16 cellular contexts compared by ENCODE assay signal in genomic region chr2:21041462-21041861, GRCh38. TPM values are rescaled to one million over a fixed set of nuclear protein-coding genes. Genes with fewer than 3 reads are reported as not detected.
DNase-seq lines count a peak whose midpoint lies in the region; TF ChIP-seq lines count a peak whose summit lies in the region.
"Had no signal": no experiment of that assay in that cellular context is flagged by ENCODE, and none has a peak within 500 bp of the region (broad histone marks: within the 10 kb centered on the region; RNA-seq: fewer than 3 reads in every experiment).

No MANE protein-coding gene starts in this region.

- H3K4me3 ChIP-seq in left ventricle myocardium inferior (peak overlapping the region; percentile 56), hepatocyte (no peak overlapping the region), MG63 (no peak overlapping the region)
- H3K4me3 ChIP-seq: BLaER1 had no signal

- H3K36me3 ChIP-seq in left ventricle myocardium inferior (peaks cover 3% of the 10 kb centered on the region), hepatocyte (replicated peaks; ENCODE audit: insufficient read depth, low read depth) (no peaks in the 10 kb centered on the region), MG63 (no peaks in the 10 kb centered on the region)
- H3K36me3 ChIP-seq: BLaER1 had no signal

- intact Hi-C loops in left ventricle myocardium inferior (cut with micrococcal nuclease), result no loop called here
- intact Hi-C loops in cardiac septum (cut with DNase I), result no loop called here

- no peaks in the 10 kb centered on the region for H3K9me2 ChIP-seq in hepatocyte (replicated peaks; ENCODE audit: insufficient read depth)

- H3K4me1 ChIP-seq in left ventricle myocardium inferior (peaks cover 47% of the 10 kb centered on the region), hepatocyte (ENCODE audit: insufficient read depth) (peaks cover 6% of the 10 kb centered on the region)
- H3K4me1 ChIP-seq: BLaER1 had no signal

- H4K20me1 ChIP-seq in hepatocyte (ENCODE audit: insufficient read depth, poor library complexity, severe bottlenecking), result no peaks in the 10 kb centered on the region
- H4K20me1 ChIP-seq: BLaER1 had no signal

- TF ChIP-seq CTCF in left ventricle myocardium inferior (IDR thresholded peaks at IDR 0.05; ENCODE audit: borderline replicate concordance) (no peak), hepatocyte (IDR thresholded peaks at IDR 0.05; ENCODE audit: poor library complexity) (no peak)

- H3K27me3 ChIP-seq in left ventricle myocardium inferior (ENCODE audit: low read depth) (peaks cover 29% of the 10 kb centered on the region), hepatocyte (no peaks in the 10 kb centered on the region), MG63 (no peaks in the 10 kb centered on the region)

- no peak overlapping the region for H2AFZ ChIP-seq in hepatocyte

- DNase-seq in left ventricle myocardium inferior (no peak), cardiac septum (ENCODE audit: low spot score) (no peak), NCI-H526 treated with DMSO at 0.1 percent for 48 hours (lab: John Stamatoyannopoulos, UW) (peak; percentile 25), hepatocyte (ENCODE audit: low spot score) (no peak), NCI-H510A (lab: John Stamatoyannopoulos, UW) (no peak), MG63 (no peak), glomerular visceral epithelial cell (ENCODE audit: extremely low spot score) (no peak)
- DNase-seq: 8988T; AML-193; CD8-positive, alpha-beta memory T cell; DMS53; GF-D8; GOT3; H9 had no signal

- H3K4me2 ChIP-seq in hepatocyte, result peak overlapping the region; percentile 81
- H3K4me2 ChIP-seq: BLaER1 had no signal

- 75% methylated on average over 4 of the region's 4 CpGs for WGBS in hepatocyte (ENCODE audit: low lambda C conversion rate, missing lambda C conversion rate)

- H3K9me3 ChIP-seq in left ventricle myocardium inferior (replicated peaks) (no peaks in the 10 kb centered on the region), hepatocyte (ENCODE audit: low read depth) (no peaks in the 10 kb centered on the region), MG63 (no peaks in the 10 kb centered on the region)
- H3K9me3 ChIP-seq: BLaER1 had no signal

- peak overlapping the region; percentile 74 for H3K27ac ChIP-seq in left ventricle myocardium inferior (replicated peaks)
- peak overlapping the region; percentile 38 for H3K27ac ChIP-seq in hepatocyte
- H3K27ac ChIP-seq: BLaER1 had no signal

- H3K79me2 ChIP-seq in hepatocyte, result no peaks in the 10 kb centered on the region

RNA-seq across cellular contexts. Expression of gene APOB, which starts 2.4 kb away (rescaled TPM):
- total RNA-seq in left ventricle myocardium inferior (9.1 TPM), cardiac septum (3.4 TPM), hepatocyte (804 and 814 TPM in 2 replicates)
- 123 and 184 TPM in 2 replicates for polyA plus RNA-seq in hepatocyte
- total RNA-seq in MG63 (2014; rRNA removed; shearing (Covaris generic); ENCODE audit: low replicate concordance), result not detected in 2 replicates
- total RNA-seq: CD8-positive, alpha-beta memory T cell; HT-29 had no signal
- polyA plus RNA-seq: CD8-positive, alpha-beta memory T cell had no signal

Comparison
In these comparisons a context has a peak if more than half of its experiments do, and no peak if none do; other contexts are left out.
1. RNA of gene APOB, which starts 2.4 kb away (total RNA-seq): 804 to 814 TPM in hepatocyte; 9.1 TPM in left ventricle myocardium inferior (single experiment), 3.4 TPM in cardiac septum (single experiment) and not detected in MG63; every median in the first group is over 10 times any median in the second.